8 cellular contexts compared by ENCODE assay signal in the genomic region with DNA sequence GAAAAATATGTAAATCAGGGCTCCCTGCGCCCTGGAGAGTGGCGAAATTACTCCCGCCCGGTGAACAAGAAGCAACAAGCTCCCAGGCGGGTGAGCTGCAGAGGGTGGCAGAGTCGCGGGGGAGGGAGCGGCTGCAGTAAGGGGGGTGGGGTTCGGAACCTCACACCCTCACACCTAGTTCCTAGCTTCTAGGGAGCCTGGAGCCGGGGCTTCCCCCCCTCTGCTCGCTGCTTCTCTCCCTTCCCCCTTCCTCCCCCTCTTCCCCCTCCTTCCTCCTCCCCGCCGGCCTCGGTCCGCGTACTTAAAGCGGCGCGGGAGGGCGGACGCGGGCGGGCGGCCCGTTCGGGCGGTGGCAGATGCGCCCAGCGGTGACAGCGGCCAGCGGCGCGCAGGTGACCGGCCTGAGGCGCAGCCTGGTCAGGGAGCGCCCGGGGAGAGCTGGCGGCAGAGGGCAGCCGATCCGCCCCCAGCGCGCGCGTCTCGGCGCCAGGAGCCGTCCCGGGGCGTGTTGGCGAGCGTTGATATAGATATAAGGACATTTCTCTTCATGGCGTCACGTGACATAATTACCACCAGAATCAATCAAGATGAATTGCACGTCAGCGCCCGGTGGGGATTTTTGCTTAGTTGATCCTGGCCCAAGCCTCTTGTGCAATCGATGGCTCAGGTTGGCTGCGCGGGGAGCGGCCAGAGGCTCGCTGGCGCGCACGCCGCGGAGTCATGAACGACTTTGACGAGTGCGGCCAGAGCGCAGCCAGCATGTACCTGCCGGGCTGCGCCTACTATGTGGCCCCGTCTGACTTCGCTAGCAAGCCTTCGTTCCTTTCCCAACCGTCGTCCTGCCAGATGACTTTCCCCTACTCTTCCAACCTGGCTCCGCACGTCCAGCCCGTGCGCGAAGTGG.
DNase-seq lines count a peak whose midpoint lies in the region; ATAC-seq and TF ChIP-seq lines count a peak whose summit lies in the region.

A gene (plus strand): TSS at position 645 of the 904 bp plus-strand sequence. CDS start 76 bp downstream, at position 721.

- H3K4me1 ChIP-seq in NT2/D1 (ENCODE audit: insufficient read depth, insufficient read length) (peaks cover 16% of the 10 kb centered on the region), rectal smooth muscle tissue (ENCODE audit: control insufficient read depth, insufficient read depth, low read length) (no peaks in the 10 kb centered on the region)

- ATAC-seq in HG02970 (IDR thresholded peaks at IDR 0.05; ENCODE audit: low FRiP score, unreplicated experiment) (no peak), GM19324 (IDR thresholded peaks at IDR 0.05; ENCODE audit: low FRiP score, unreplicated experiment) (no peak)

- H3K36me3 Mint-ChIP-seq in activated naive CD4-positive, alpha-beta T cell treated with anti-CD3 and anti-CD28 coated beads, Interleukin-2, amount 50 U/mL, for 24 hours: peaks cover 1% of the 10 kb centered on the region

- H3K4me3 ChIP-seq in NT2/D1 (ENCODE audit: insufficient read length, low read depth) (peak within 1 kb of the TSS; percentile 44), rectal smooth muscle tissue (ENCODE audit: low read length) (peak within 1 kb of the TSS; percentile 63)

- H3K27me3 Mint-ChIP-seq in activated naive CD4-positive, alpha-beta T cell treated with anti-CD3 and anti-CD28 coated beads, Interleukin-2, amount 50 U/mL, for 24 hours: peaks cover 68% of the 10 kb centered on the region

- peaks cover 17% of the 10 kb centered on the region for H3K4me1 Mint-ChIP-seq in activated naive CD4-positive, alpha-beta T cell treated with anti-CD3 and anti-CD28 coated beads, Interleukin-2, amount 50 U/mL, for 24 hours

- H3K9me3 ChIP-seq in NT2/D1 (ENCODE audit: insufficient read depth, low read length): 0 out of 2 replicates have a peak, but pooled peaks cover under 1% of the 10 kb centered on the region

- H3K9me3 Mint-ChIP-seq in activated naive CD4-positive, alpha-beta T cell treated with anti-CD3 and anti-CD28 coated beads, Interleukin-2, amount 50 U/mL, for 24 hours: no peaks in the 10 kb centered on the region

- peak within 1 kb of the TSS; percentile 48 for H3K27ac ChIP-seq in rectal smooth muscle tissue (ENCODE audit: low read depth, low read length)

- H3K27me3 ChIP-seq in NT2/D1 (ENCODE audit: insufficient read depth, insufficient read length): peaks cover 98% of the 10 kb centered on the region
- peaks cover 39% of the 10 kb centered on the region for H3K27me3 ChIP-seq in rectal smooth muscle tissue (ENCODE audit: control insufficient read depth, insufficient read depth, low read length)

- TF ChIP-seq POLR2A in erythroblast (IDR thresholded peaks at IDR 0.05; ENCODE audit: low read length): no peak

- H3K9ac ChIP-seq in NT2/D1 (ENCODE audit: insufficient read length, low read depth) (peak within 1 kb of the TSS; percentile 35), rectal smooth muscle tissue (ENCODE audit: low read length) (no peak within 1 kb of the TSS)

- peak within 1 kb of the TSS; percentile 2 for H3K27ac Mint-ChIP-seq in activated naive CD4-positive, alpha-beta T cell treated with anti-CD3 and anti-CD28 coated beads, Interleukin-2, amount 50 U/mL, for 24 hours

- H3K36me3 ChIP-seq in NT2/D1 (ENCODE audit: insufficient read depth, insufficient read length, low read length) (peaks cover 1% of the 10 kb centered on the region), rectal smooth muscle tissue (ENCODE audit: control insufficient read depth, insufficient read depth, low read length) (no peaks in the 10 kb centered on the region)

- peak within 1 kb of the TSS; percentile 67 for H3K4me3 Mint-ChIP-seq in activated naive CD4-positive, alpha-beta T cell treated with anti-CD3 and anti-CD28 coated beads, Interleukin-2, amount 50 U/mL, for 24 hours

- DNase-seq in activated naive CD4-positive, alpha-beta T cell treated with anti-CD3 and anti-CD28 coated beads, Interleukin-2, amount 50 U/mL, for 16 hours: no peak
- DNase-seq in NT2/D1 (ENCODE audit: low read depth, low spot score) (no peak), erythroblast (lab: John Stamatoyannopoulos, UW) (peak; percentile 27 to 37), OCI-M2 (lab: John Stamatoyannopoulos, UW; ENCODE audit: unreplicated experiment) (no peak)

Comparison
In these comparisons a context has a peak if more than half of its experiments do, and no peak if none do; other contexts are left out.
1. DNase-seq: peak in erythroblast (2 of 2); none in activated naive CD4-positive, alpha-beta T cell treated with anti-CD3 and anti-CD28 coated beads, Interleukin-2, amount 50 U/mL, for 16 hours (single experiment), NT2/D1 (single experiment) and OCI-M2 (single experiment).